ENCODE assay signal across 1 cellular context in genomic region chr9:121763131-121763530, GRCh38.
TF ChIP-seq lines count a peak whose summit lies in the region.

No MANE protein-coding gene starts in this region.

TF ChIP-seq in IMR-90, 13 proteins besides CTCF, POLR2A, EP300 and RAD21:
- TF ChIP-seq USF2 (IDR thresholded peaks at IDR 0.05; ENCODE audit: low read depth, low read length) (no peak), ELK1 (IDR thresholded peaks at IDR 0.05; ENCODE audit: borderline replicate concordance, low read depth, low read length) (no peak), FOS (IDR thresholded peaks at IDR 0.05; ENCODE audit: low read depth, low read length) (no peak)
